ENCODE assay signal across 2 cellular contexts in genomic region chr4:138216272-138216867, GRCh38.
A peak's percentile ranks its signal among the peaks of the same experiment; 100 is the strongest.
TF ChIP-seq lines count a peak whose summit lies in the region.

No MANE protein-coding gene starts in this region.

TF ChIP-seq in A549, 52 proteins besides CTCF, POLR2A, EP300 and RAD21:
- TF ChIP-seq JUN (IDR thresholded peaks at IDR 0.05): 0 out of 5 replicates have a peak, but pooled peaks of 1 of the 2 experiments have one; percentile 17
- 0 out of 2 replicates have a peak, but pooled peaks have one; percentile 65 for TF ChIP-seq POLR2AphosphoS2 (conservative IDR thresholded peaks at IDR 0.05; ENCODE audit: low read length)
- TF ChIP-seq GATA3 (IDR thresholded peaks at IDR 0.05; ENCODE audit: borderline replicate concordance): no peak
- no peak for TF ChIP-seq ZFP36 (IDR thresholded peaks at IDR 0.05; ENCODE audit: borderline replicate concordance, partially characterized antibody)

TF ChIP-seq in IMR-90, 13 proteins besides CTCF, POLR2A, EP300 and RAD21:
- no peak for TF ChIP-seq BHLHE40 (IDR thresholded peaks at IDR 0.05; ENCODE audit: low read depth, low read length)
- TF ChIP-seq ELK1 (IDR thresholded peaks at IDR 0.05; ENCODE audit: borderline replicate concordance, low read depth, low read length): no peak
- TF ChIP-seq RFX5 (IDR thresholded peaks at IDR 0.05; ENCODE audit: low read depth, low read length): no peak
- TF ChIP-seq SMC3 (IDR thresholded peaks at IDR 0.05; ENCODE audit: low read depth, low read length): no peak
- TF ChIP-seq CHD1 (IDR thresholded peaks at IDR 0.05; ENCODE audit: low read depth, low read length): no peak
- TF ChIP-seq CEBPB (IDR thresholded peaks at IDR 0.05; ENCODE audit: low read depth, low read length): no peak
- no peak for TF ChIP-seq RCOR1 (IDR thresholded peaks at IDR 0.05; ENCODE audit: insufficient replicate concordance, low read length)
- TF ChIP-seq FOS (IDR thresholded peaks at IDR 0.05; ENCODE audit: low read depth, low read length): no peak
- TF ChIP-seq MAFK (IDR thresholded peaks at IDR 0.05; ENCODE audit: low read depth, low read length): no peak
- TF ChIP-seq NFE2L2 (IDR thresholded peaks at IDR 0.05; ENCODE audit: low read depth, low read length): no peak
- no peak for TF ChIP-seq USF2 (IDR thresholded peaks at IDR 0.05; ENCODE audit: low read depth, low read length)
- no peak for TF ChIP-seq MXI1 (IDR thresholded peaks at IDR 0.05; ENCODE audit: borderline replicate concordance, low read depth, low read length)
- no peak for TF ChIP-seq MAZ (IDR thresholded peaks at IDR 0.05; ENCODE audit: borderline replicate concordance, low read depth, low read length)
